ENCODE assay signal across 3 cellular contexts in genomic region chr5:42120071-42120470, GRCh38.
A peak's percentile ranks its signal among the peaks of the same experiment; 100 is the strongest.
TF ChIP-seq lines count a peak whose summit lies in the region.

No MANE protein-coding gene starts in this region.

TF ChIP-seq in HepG2, 621 proteins besides CTCF, POLR2A, EP300 and RAD21:
- TF ChIP-seq MAFK (conservative IDR thresholded peaks at IDR 0.05 in 1 of 2, IDR thresholded peaks at IDR 0.05 in 1 of 2; ENCODE audit: low read length in 2 of 2): peak; percentile 34 to 83; a peak in 3 of 4 replicates
- no peak for TF ChIP-seq TMF1 (CRISPR knock-in tag; IDR thresholded peaks at IDR 0.05; ENCODE audit: low read depth)
- TF ChIP-seq PRMT3 (CRISPR knock-in tag; IDR thresholded peaks at IDR 0.05; ENCODE audit: borderline replicate concordance, low read depth): no peak
- TF ChIP-seq MAFF (IDR thresholded peaks at IDR 0.05; ENCODE audit: low read depth, low read length): peak; percentile 60; the same call in 1 of the 2 replicates

TF ChIP-seq in IMR-90, 13 proteins besides CTCF, POLR2A, EP300 and RAD21:
- TF ChIP-seq MAFK (IDR thresholded peaks at IDR 0.05; ENCODE audit: low read depth, low read length) (peak; percentile 50), CHD1 (IDR thresholded peaks at IDR 0.05; ENCODE audit: low read depth, low read length) (no peak), RCOR1 (IDR thresholded peaks at IDR 0.05; ENCODE audit: insufficient replicate concordance, low read length) (no peak)

TF ChIP-seq in K562, 482 proteins besides CTCF, POLR2A, EP300 and RAD21:
- TF ChIP-seq TAF7 (tag; IDR thresholded peaks at IDR 0.05) (no peak), ZC3H8 (IDR thresholded peaks at IDR 0.05) (no peak), MAFK (IDR thresholded peaks at IDR 0.05; ENCODE audit: low read length) (peak; percentile 51; the same call in 1 of the 2 replicates), STAT5A (IDR thresholded peaks at IDR 0.05; ENCODE audit: borderline replicate concordance, low read length) (no peak), SRSF7 (optimal IDR thresholded peaks at IDR 0.05; ENCODE audit: low read depth, low read length) (no peak), SMAD4 (CRISPR knock-in tag; conservative IDR thresholded peaks at IDR 0.05) (no peak), CREB1 (IDR thresholded peaks at IDR 0.05) (no peak), CREB1 (CRISPR knock-in tag; IDR thresholded peaks at IDR 0.05) (no peak), PATZ1 (CRISPR knock-in tag; IDR thresholded peaks at IDR 0.05; ENCODE audit: borderline replicate concordance) (no peak), KDM1A (IDR thresholded peaks at IDR 0.05) (no peak), ZNF655 (CRISPR knock-in tag; IDR thresholded peaks at IDR 0.05) (no peak), RUNX1 (IDR thresholded peaks at IDR 0.05; ENCODE audit: low read depth) (no peak), ZNF79 (CRISPR knock-in tag; IDR thresholded peaks at IDR 0.05; ENCODE audit: low read depth) (no peak), MAFF (IDR thresholded peaks at IDR 0.05; ENCODE audit: low read length) (peak; percentile 25; the same call in 1 of the 2 replicates), DNMT1 (IDR thresholded peaks at IDR 0.05) (no peak), SRSF1 (IDR thresholded peaks at IDR 0.05; ENCODE audit: low read depth, low read length) (no peak), ETV1 (tag; conservative IDR thresholded peaks at IDR 0.05; ENCODE audit: low read depth) (no peak), ZNF830 (CRISPR knock-in tag; IDR thresholded peaks at IDR 0.05) (no peak), RAD51 (IDR thresholded peaks at IDR 0.05; ENCODE audit: borderline replicate concordance, low read depth) (no peak), DDX20 (tag; IDR thresholded peaks at IDR 0.05; ENCODE audit: low read depth) (no peak), GATAD2A (IDR thresholded peaks at IDR 0.05) (no peak), MCM3 (IDR thresholded peaks at IDR 0.05) (no peak), ZNF316 (IDR thresholded peaks at IDR 0.05) (peak; percentile 20; the same call in 1 of the 2 replicates), EHMT2 (IDR thresholded peaks at IDR 0.05) (no peak), ZNF24 (IDR thresholded peaks at IDR 0.05) (no peak), NFIC (IDR thresholded peaks at IDR 0.05) (no peak)
- TF ChIP-seq, protein P1, sequence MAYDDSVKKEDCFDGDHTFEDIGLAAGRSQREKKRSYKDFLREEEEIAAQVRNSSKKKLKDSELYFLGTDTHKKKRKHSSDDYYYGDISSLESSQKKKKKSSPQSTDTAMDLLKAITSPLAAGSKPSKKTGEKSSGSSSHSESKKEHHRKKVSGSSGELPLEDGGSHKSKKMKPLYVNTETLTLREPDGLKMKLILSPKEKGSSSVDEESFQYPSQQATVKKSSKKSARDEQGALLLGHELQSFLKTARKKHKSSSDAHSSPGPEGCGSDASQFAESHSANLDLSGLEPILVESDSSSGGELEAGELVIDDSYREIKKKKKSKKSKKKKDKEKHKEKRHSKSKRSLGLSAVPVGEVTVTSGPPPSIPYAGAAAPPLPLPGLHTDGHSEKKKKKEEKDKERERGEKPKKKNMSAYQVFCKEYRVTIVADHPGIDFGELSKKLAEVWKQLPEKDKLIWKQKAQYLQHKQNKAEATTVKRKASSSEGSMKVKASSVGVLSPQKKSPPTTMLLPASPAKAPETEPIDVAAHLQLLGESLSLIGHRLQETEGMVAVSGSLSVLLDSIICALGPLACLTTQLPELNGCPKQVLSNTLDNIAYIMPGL (CRISPR knock-in tag; IDR thresholded peaks at IDR 0.05): no peak
